Comparison of ENCODE assay signal across 3 cellular contexts in genomic region chr2:127862228-127862627, GRCh38.
TF ChIP-seq lines count a peak whose summit lies in the region.

No MANE protein-coding gene starts in this region.

TF ChIP-seq in GM23338, 12 proteins besides CTCF, POLR2A, EP300 and RAD21:
- TF ChIP-seq EZH2phosphoT487 (IDR thresholded peaks at IDR 0.05; ENCODE audit: unreplicated experiment) (no peak), ZNF114 (CRISPR knock-in tag; IDR thresholded peaks at IDR 0.05) (no peak), CREB1 (CRISPR knock-in tag; IDR thresholded peaks at IDR 0.05; ENCODE audit: low read depth) (no peak), STAT1 (IDR thresholded peaks at IDR 0.05; ENCODE audit: unreplicated experiment) (no peak)

TF ChIP-seq in GM12878, 131 proteins besides CTCF, POLR2A, EP300 and RAD21:
- TF ChIP-seq NKRF (conservative IDR thresholded peaks at IDR 0.05), result no peak
- no peak for TF ChIP-seq IKZF2 (IDR thresholded peaks at IDR 0.05)
- TF ChIP-seq ZNF24 (IDR thresholded peaks at IDR 0.05), result no peak
- no peak for TF ChIP-seq CREB1 (IDR thresholded peaks at IDR 0.05; ENCODE audit: low read depth)
- TF ChIP-seq POLR2AphosphoS5 (IDR thresholded peaks at IDR 0.05; ENCODE audit: low read length), result peak; percentile 54; the same call in 1 of the 2 replicates

TF ChIP-seq in SK-N-SH, 30 proteins besides CTCF, POLR2A, EP300 and RAD21:
- TF ChIP-seq MEF2A (IDR thresholded peaks at IDR 0.05; ENCODE audit: borderline replicate concordance, low read depth) (no peak), YY1 (IDR thresholded peaks at IDR 0.05; ENCODE audit: low read depth) (no peak), CHD2 (IDR thresholded peaks at IDR 0.05; ENCODE audit: low read length, partially characterized antibody) (no peak), FOXM1 (IDR thresholded peaks at IDR 0.05; ENCODE audit: low read depth) (no peak), RXRA (IDR thresholded peaks at IDR 0.05; ENCODE audit: borderline replicate concordance, low read depth) (no peak), ZBTB33 (IDR thresholded peaks at IDR 0.05; ENCODE audit: borderline replicate concordance, low read depth) (no peak), JUND (IDR thresholded peaks at IDR 0.05) (no peak), RCOR1 (IDR thresholded peaks at IDR 0.05; ENCODE audit: low read length) (no peak), PBX3 (IDR thresholded peaks at IDR 0.05) (no peak), EZH2phosphoT487 (IDR thresholded peaks at IDR 0.05; ENCODE audit: borderline replicate concordance, low read depth) (no peak), MXI1 (IDR thresholded peaks at IDR 0.05; ENCODE audit: low read depth, low read length) (no peak), TCF12 (IDR thresholded peaks at IDR 0.05) (no peak), REST (IDR thresholded peaks at IDR 0.05; ENCODE audit: low read depth, low read length) (no peak), TAF1 (IDR thresholded peaks at IDR 0.05; ENCODE audit: borderline replicate concordance, low read depth, low read length) (no peak)
